ENCODE assay signal across 8 cellular contexts in genomic region chr17:76537578-76538280, GRCh38. TPM values are rescaled to one million over a fixed set of nuclear protein-coding genes. Genes with fewer than 3 reads are reported as not detected.
DNase-seq lines count a peak whose midpoint lies in the region; ATAC-seq and TF ChIP-seq lines count a peak whose summit lies in the region.

CYGB (minus strand) TSS chr17:76537709; CDS start chr17:76537542, 167 bp downstream.

- peaks cover 0 to 35% of the 10 kb centered on the region in 2 donors for H3K27me3 ChIP-seq in muscle layer of colon (ENCODE audit: control insufficient read depth in 1 of 2, insufficient read depth in 2 of 2, low read length in 2 of 2)

- H3K36me3 ChIP-seq in muscle layer of colon (ENCODE audit: insufficient read depth, low read length): no peaks in the 10 kb centered on the region
- no peaks in the 10 kb centered on the region for H3K36me3 ChIP-seq in urinary bladder (ENCODE audit: insufficient read depth)

- no peaks in the 10 kb centered on the region for H3K9me3 ChIP-seq in muscle layer of colon (ENCODE audit: low read length)

- H3K4me1 ChIP-seq in muscle layer of colon (ENCODE audit: insufficient read depth, low read length) (peaks cover 8% of the 10 kb centered on the region), urinary bladder (ENCODE audit: insufficient read depth) (no peaks in the 10 kb centered on the region)

- H3K27ac ChIP-seq in muscle layer of colon (ENCODE audit: low read depth, low read length) (no peak within 1 kb of the TSS), urinary bladder (ENCODE audit: low read depth) (peak within 1 kb of the TSS; percentile 91)

- no peak within 1 kb of the TSS for H3K9ac ChIP-seq in muscle layer of colon (ENCODE audit: low read length)

- WGBS in urinary bladder: under 1% methylated on average over 95 of the region's 95 CpGs

- no peak for ATAC-seq in HG02981 (IDR thresholded peaks at IDR 0.05; ENCODE audit: unreplicated experiment)

- H3K4me3 ChIP-seq in epithelial cell of proximal tubule (ENCODE audit: low read depth, low read length) (peak within 1 kb of the TSS; percentile 19), muscle layer of colon (ENCODE audit: low read depth in 1 of 2, low read length in 2 of 2) (peak within 1 kb of the TSS; percentile 38 to 63), urinary bladder (ENCODE audit: low read depth, low read length) (peak within 1 kb of the TSS; percentile 66)

- no peak for TF ChIP-seq CTCF in epithelial cell of proximal tubule (conservative IDR thresholded peaks at IDR 0.05; ENCODE audit: low read depth, low read length)

- peak; percentile 31 for DNase-seq in activated T-cell treated with anti-CD3 and anti-CD28 coated beads, Interleukin-2, amount 50 U/mL, for 1 hour
- DNase-seq in activated T-cell treated with anti-CD3 and anti-CD28 coated beads, Interleukin-2, amount 50 U/mL, for 48 hours: no peak
- DNase-seq in epithelial cell of proximal tubule (ENCODE audit: low read depth): no peak
- no peak for DNase-seq in cortex of kidney (lab: John Stamatoyannopoulos, UW)
- DNase-seq in DMS 273 (lab: John Stamatoyannopoulos, UW; ENCODE audit: unreplicated experiment): no peak

RNA-seq across cellular contexts. Expression of gene CYGB, which starts in this region (rescaled TPM):
- total RNA-seq in epithelial cell of proximal tubule (10.2 and 49.9 TPM in 2 replicates), urinary bladder (14.4 TPM)
- polyA plus RNA-seq in urinary bladder: 68.7 TPM
